In the genomic region with DNA sequence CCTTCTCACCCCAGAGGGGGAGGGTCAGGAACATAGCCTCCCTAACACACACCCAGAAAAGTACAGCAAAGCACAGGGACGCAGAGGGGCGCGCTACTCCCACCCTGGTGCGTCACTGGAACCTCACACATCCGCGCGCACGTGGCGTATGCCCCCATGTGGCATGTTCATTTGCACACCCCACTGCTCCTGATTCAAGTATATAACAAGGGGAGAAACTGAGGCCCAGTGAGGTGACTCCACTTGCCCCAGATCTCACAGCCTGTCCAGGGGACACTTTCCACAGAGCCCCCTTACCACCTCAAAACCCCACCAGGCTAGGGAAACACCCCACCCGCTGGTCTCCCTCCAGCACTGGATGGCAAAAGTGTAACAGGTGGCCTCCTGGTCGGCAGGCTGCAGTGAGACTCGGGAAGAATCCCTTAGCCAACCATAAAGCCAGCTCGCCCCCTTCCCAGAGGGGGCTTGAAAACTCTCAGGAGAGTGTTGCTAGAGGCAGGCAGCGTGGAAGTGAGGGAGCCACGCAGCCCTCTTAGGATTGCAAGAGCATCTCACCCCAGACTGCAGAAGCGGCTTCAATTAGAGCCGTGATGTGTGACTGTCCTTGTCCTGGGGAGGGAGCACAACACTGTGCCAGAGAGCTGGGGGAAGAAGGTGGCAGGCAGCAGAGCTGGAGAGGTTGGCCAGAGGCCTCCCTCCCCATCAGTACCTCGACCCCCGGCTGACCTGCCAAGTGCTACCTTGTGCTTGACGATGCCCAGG, we compare ENCODE assay signal across 8 cellular contexts. TPM values are rescaled to one million over a fixed set of nuclear protein-coding genes. Genes with fewer than 3 reads are reported as not detected.
DNase-seq lines count a peak whose midpoint lies in the region; ATAC-seq and TF ChIP-seq lines count a peak whose summit lies in the region.

TSS of gene GRM4 (minus strand) at position 67 of the 762 bp plus-strand sequence. CDS start 12,591 bp downstream, outside the sequence.

- H2BK15ac ChIP-seq in IMR-90 (ENCODE audit: low read depth, low read length): no peak within 1 kb of the TSS

- in situ Hi-C loops in IMR-90 (cut with MboI; ENCODE audit: low sequenced_read_pairs): no loop called here

- intact Hi-C loops in IMR-90 (cut with micrococcal nuclease): no loop called here

- H3K4ac ChIP-seq in IMR-90 (ENCODE audit: low read depth, low read length): no peak within 1 kb of the TSS

- H3F3A ChIP-seq in neural cell (ENCODE audit: insufficient read depth, low read length, poor library complexity, severe bottlenecking): no peaks in the 10 kb centered on the region

- no peak within 1 kb of the TSS for H2BK20ac ChIP-seq in IMR-90 (ENCODE audit: low read depth, low read length)

- CTCF ChIA-PET in IMR-90 (lab: Yijun Ruan, JAX): interaction anchor here (1.1 kb wide), 1 partner anchor 91 kb away, joined by 3 read pairs; no protein-coding TSS in a partner anchor

- POLR2A ChIA-PET in IMR-90 (lab: Charles Lee; ENCODE audit: unreplicated experiment): interaction anchor here (0.6 kb wide), 1 partner anchor 52 kb away, joined by 3 read pairs; no protein-coding TSS in a partner anchor

- peaks cover 35 to 88% (median 76%) of the 10 kb centered on the region in 10 experiments for H3K4me1 ChIP-seq in BLaER1 treated with 17β-estradiol and CSF1 and Interleukin-3, amounts not matched to agents 10 nM and 100 nM
- H3K4me1 ChIP-seq in IMR-90 (ENCODE audit: control insufficient read depth, insufficient read depth, low read length): peaks cover 6% of the 10 kb centered on the region; the same call in 1 of the 2 replicates
- peaks cover 33% of the 10 kb centered on the region for H3K4me1 ChIP-seq in ectodermal cell (ENCODE audit: control insufficient read depth, insufficient read depth, low read length)

- peaks cover 0 to 75% (median 33%) of the 10 kb centered on the region in 11 experiments; a peak in 20 of 22 replicates for H4K20me1 ChIP-seq in BLaER1 treated with 17β-estradiol and CSF1 and Interleukin-3, amounts not matched to agents 10 nM and 100 nM
- H4K20me1 ChIP-seq in IMR-90 (ENCODE audit: insufficient read depth, low read length) (no peaks in the 10 kb centered on the region; the same call in 1 of the 2 replicates), neural cell (ENCODE audit: insufficient read depth) (no peaks in the 10 kb centered on the region)

- no peak within 1 kb of the TSS for H3K18ac ChIP-seq in IMR-90 (ENCODE audit: low read depth, low read length)

- no peak within 1 kb of the TSS for H2BK120ac ChIP-seq in IMR-90 (ENCODE audit: low read depth, low read length)

- H3K9me2 ChIP-seq in neural cell (ENCODE audit: insufficient read depth, low read length): no peaks in the 10 kb centered on the region

- H4K8ac ChIP-seq in IMR-90 (ENCODE audit: low read depth in 2 of 2, low read length in 2 of 2): no peak within 1 kb of the TSS

- ATAC-seq in IMR-90 (ENCODE audit: low read depth) (no peak), GM18873 (IDR thresholded peaks at IDR 0.05; ENCODE audit: low FRiP score, unreplicated experiment) (no peak), HG03025 (IDR thresholded peaks at IDR 0.05; ENCODE audit: low FRiP score, unreplicated experiment) (no peak)

- H3K56ac ChIP-seq in IMR-90 (ENCODE audit: extremely low read depth, insufficient read depth, low read length): no peak within 1 kb of the TSS

- no peak within 1 kb of the TSS; the same call in 1 of the 2 replicates for H3K23ac ChIP-seq in IMR-90 (ENCODE audit: low read depth, low read length)

- dilution Hi-C loops in IMR-90 (cut with HindIII; ENCODE audit: low sequenced_read_pairs, unreplicated experiment): no loop called here

- no peak within 1 kb of the TSS for H4K91ac ChIP-seq in IMR-90 (ENCODE audit: insufficient read depth, low read depth, low read length)

- peak within 1 kb of the TSS; percentile 48 for H2AK9ac ChIP-seq in IMR-90 (replicated peaks; ENCODE audit: low read depth, low read length, poor library complexity)

- peaks cover 43 to 74% (median 56%) of the 10 kb centered on the region in 11 experiments for H3K27me3 ChIP-seq in BLaER1 treated with 17β-estradiol and CSF1 and Interleukin-3, amounts not matched to agents 10 nM and 100 nM
- H3K27me3 ChIP-seq in IMR-90 (ENCODE audit: control insufficient read depth, insufficient read depth, low read length) (peaks cover 88% of the 10 kb centered on the region), ectodermal cell (ENCODE audit: control insufficient read depth, insufficient read depth, low read length, poor library complexity, severe bottlenecking) (peaks cover 75% of the 10 kb centered on the region), neural cell (ENCODE audit: insufficient read depth, low read depth, low read length) (peaks cover 37% of the 10 kb centered on the region)

- no peaks in the 10 kb centered on the region for H3K9me1 ChIP-seq in IMR-90 (ENCODE audit: insufficient read depth, low read length)

- no TSS peak for BruUV-seq in IMR-90 (replicated peaks; lab: Mats Ljungman, UMichigan)

- no peak within 1 kb of the TSS for H2AK5ac ChIP-seq in IMR-90 (ENCODE audit: low read depth, low read length)

- H3K79me2 ChIP-seq in neural cell (replicated peaks; ENCODE audit: insufficient read depth, low read length): no peaks in the 10 kb centered on the region

- peak within 1 kb of the TSS in 9 of 11 experiments; percentile 10 to 54 (median 42); a peak in 12 of 22 replicates for H3K9ac ChIP-seq in BLaER1 treated with 17β-estradiol and CSF1 and Interleukin-3, amounts not matched to agents 10 nM and 100 nM
- H3K9ac ChIP-seq in IMR-90 (ENCODE audit: low read depth, low read length) (no peak within 1 kb of the TSS), neural cell (ENCODE audit: low read length) (peak within 1 kb of the TSS; percentile 74)

- WGBS in IMR-90 (ENCODE audit: extremely low coverage in 2 of 2, insufficient read length in 1 of 2), 2 experiments: 19% methylated on average over 9 of the region's 20 CpGs; no CpG with 5 or more reads in 1 of the 2 experiments
- 31 to 35% methylated on average over 20 of the region's 20 CpGs for WGBS in ectodermal cell, 2 experiments

- H3K4me2 ChIP-seq in BLaER1 treated with 17β-estradiol and CSF1 and Interleukin-3, amounts not matched to agents 10 nM and 100 nM: peak within 1 kb of the TSS; percentile 80 to 97 (median 94)
- H3K4me2 ChIP-seq in IMR-90 (ENCODE audit: low read depth, low read length) (peak within 1 kb of the TSS; percentile 55), neural cell (ENCODE audit: low read length) (peak within 1 kb of the TSS; percentile 82)

- H4K5ac ChIP-seq in IMR-90 (ENCODE audit: low read depth, low read length): no peak within 1 kb of the TSS

- no peaks in the 10 kb centered on the region for H3K36me3 ChIP-seq in BLaER1 treated with 17β-estradiol and CSF1 and Interleukin-3, amounts not matched to agents 10 nM and 100 nM
- H3K36me3 ChIP-seq in IMR-90 (ENCODE audit: control insufficient read depth, insufficient read depth, low read length) (no peaks in the 10 kb centered on the region), ectodermal cell (ENCODE audit: control insufficient read depth, insufficient read depth, low read length) (no peaks in the 10 kb centered on the region), neural cell (ENCODE audit: insufficient read depth, low read length) (no peaks in the 10 kb centered on the region)

- H3K14ac ChIP-seq in IMR-90 (replicated peaks; ENCODE audit: low read depth, low read length): no peak within 1 kb of the TSS

- TF ChIP-seq EP300 in neural cell (conservative IDR thresholded peaks at IDR 0.05; ENCODE audit: poor library complexity, severe bottlenecking): no peak

- peak within 1 kb of the TSS; percentile 74 for H2AFZ ChIP-seq in IMR-90 (replicated peaks; ENCODE audit: low read length, poor library complexity)
- H2AFZ ChIP-seq in neural cell (ENCODE audit: low read depth, low read length): peak within 1 kb of the TSS; percentile 40

- no peaks in the 10 kb centered on the region for H3K9me3 ChIP-seq in BLaER1 treated with 17β-estradiol and CSF1 and Interleukin-3, amounts not matched to agents 10 nM and 100 nM (replicated peaks in 1 of 11)
- no peaks in the 10 kb centered on the region for H3K9me3 ChIP-seq in IMR-90 (ENCODE audit: control insufficient read depth, insufficient read depth, low read length)
- H3K9me3 ChIP-seq in ectodermal cell (ENCODE audit: control insufficient read depth, low read length): no peaks in the 10 kb centered on the region
- no peaks in the 10 kb centered on the region for H3K9me3 ChIP-seq in neural cell (ENCODE audit: low read length)

- no peak for DNase-seq in IMR-90
- DNase-seq in NCI-H2171 (lab: John Stamatoyannopoulos, UW): no peak
- no peak for DNase-seq in activated CD8-positive, alpha-beta memory T cell treated with anti-CD3 and anti-CD28 coated beads, Interleukin-2, amount 50 U/mL, for 48 hours

- TF ChIP-seq CTCF in IMR-90 (conservative IDR thresholded peaks at IDR 0.05; ENCODE audit: low read depth, low read length) (no peak), neural cell (IDR thresholded peaks at IDR 0.05; ENCODE audit: poor library complexity, severe bottlenecking) (peak; percentile 50)

- no peak for TF ChIP-seq RAD21 in IMR-90 (IDR thresholded peaks at IDR 0.05; ENCODE audit: low read length)
- TF ChIP-seq RAD21 in neural cell (conservative IDR thresholded peaks at IDR 0.05): peak; percentile 33

- H3K27ac ChIP-seq in BLaER1 treated with 17β-estradiol and CSF1 and Interleukin-3, amounts not matched to agents 10 nM and 100 nM: no peak within 1 kb of the TSS
- no peak within 1 kb of the TSS for H3K27ac ChIP-seq in IMR-90 (ENCODE audit: insufficient read depth, low read length)
- no peak within 1 kb of the TSS for H3K27ac ChIP-seq in ectodermal cell (ENCODE audit: insufficient read depth, low read depth, low read length, poor library complexity, severe bottlenecking)
- H3K27ac ChIP-seq in neural cell (ENCODE audit: low read length): peak within 1 kb of the TSS; percentile 52

- H3K79me1 ChIP-seq in IMR-90 (ENCODE audit: low read depth in 1 of 2, low read length in 2 of 2): no peaks in the 10 kb centered on the region

- no peak for TF ChIP-seq POLR2A in IMR-90 (IDR thresholded peaks at IDR 0.05; ENCODE audit: low read depth, low read length)

- no peak within 1 kb of the TSS for H2BK5ac ChIP-seq in IMR-90 (ENCODE audit: low read depth, low read length, poor library complexity, severe bottlenecking)

- H3K4me3 ChIP-seq in BLaER1 treated with 17β-estradiol and CSF1 and Interleukin-3, amounts not matched to agents 10 nM and 100 nM: peak within 1 kb of the TSS; percentile 34 to 66 (median 55)
- H3K4me3 ChIP-seq in IMR-90 (ENCODE audit: insufficient read depth, low read depth, low read length): peak within 1 kb of the TSS; percentile 22
- peak within 1 kb of the TSS; percentile 45 for H3K4me3 ChIP-seq in ectodermal cell (ENCODE audit: insufficient read depth, low read depth, low read length)
- H3K4me3 ChIP-seq in neural cell (ENCODE audit: low read length): peak within 1 kb of the TSS; percentile 93

RNA-seq across cellular contexts. Expression of gene GRM4, which starts in this region (rescaled TPM):
- not detected in 2 replicates for total RNA-seq in IMR-90 (2012; rRNA removed)
- polyA plus RNA-seq in IMR-90 (2012; rRNA removed) (0.02 and 0.03 TPM in 2 replicates), neural cell (2.1 and 3.7 TPM in 2 replicates)
- 0.01 and 0.10 TPM in 2 replicates for polyA plus RNA-seq in IMR-90 (2012; cell fraction: cytosol; rRNA removed)
- 0.06 and 0.17 TPM in 2 replicates for polyA plus RNA-seq in IMR-90 (2012; cell fraction: nucleus; rRNA removed; ENCODE audit: low replicate concordance)
- 0.87 TPM for polyA plus RNA-seq in ectodermal cell (2013, experiment 1 of 4)
- 0.59 TPM for polyA plus RNA-seq in ectodermal cell (2013, experiment 2 of 4)
- 0.64 TPM for polyA plus RNA-seq in ectodermal cell (2013, experiment 3 of 4)
- 0.89 TPM for polyA plus RNA-seq in ectodermal cell (2013, experiment 4 of 4)
- polyA minus RNA-seq in neural cell: 6.0 and 8.0 TPM in 2 replicates

Comparison
In these comparisons a context has a peak if more than half of its experiments do, and no peak if none do; other contexts are left out.
1. H3K4me3 ChIP-seq: peak in every context shown above with its lines; median percentile 93 in neural cell; 55 in BLaER1 treated with 17β-estradiol and CSF1 and Interleukin-3, amounts not matched to agents 10 nM and 100 nM; 45 in ectodermal cell; 22 in IMR-90.